In the genomic region with DNA sequence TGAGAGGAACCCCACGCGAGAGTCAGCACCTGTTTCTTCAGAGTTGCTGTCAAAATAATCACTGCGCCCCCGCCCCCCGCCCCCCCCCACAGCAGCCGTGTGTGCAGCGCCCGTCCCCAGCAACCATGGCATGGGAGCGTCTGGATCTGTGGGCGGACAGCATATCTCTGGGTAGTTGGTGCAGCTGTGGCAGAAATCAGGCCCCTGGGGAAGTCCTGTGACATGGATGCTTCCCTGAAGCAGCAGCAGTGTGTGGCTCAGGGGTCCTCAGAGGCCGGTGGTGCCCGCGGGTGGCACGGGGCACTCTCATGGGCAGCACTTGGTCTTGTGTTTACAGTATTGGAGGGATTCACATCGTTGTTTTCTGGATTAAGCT, we compare ENCODE assay signal across 14 cellular contexts. TPM values are rescaled to one million over a fixed set of nuclear protein-coding genes. Genes with fewer than 3 reads are reported as not detected.
DNase-seq lines count a peak whose midpoint lies in the region; ATAC-seq, FAIRE-seq and TF ChIP-seq lines count a peak whose summit lies in the region.
"Had no signal": no experiment of that assay in that cellular context is flagged by ENCODE, and none has a peak within 500 bp of the region (broad histone marks: within the 10 kb centered on the region; RNA-seq: fewer than 3 reads in every experiment).

No MANE protein-coding gene starts in this region.

- H2AFZ ChIP-seq in mammary epithelial cell (ENCODE audit: low read depth, low read length) (no peak overlapping the region), astrocyte (ENCODE audit: low read depth, low read length) (no peak overlapping the region)

- TF ChIP-seq CTCF in MCF 10A (IDR thresholded peaks at IDR 0.05; ENCODE audit: unreplicated experiment) (no peak), mammary epithelial cell (conservative IDR thresholded peaks at IDR 0.05 in 1 of 2, IDR thresholded peaks at IDR 0.05 in 1 of 2; ENCODE audit: extremely low read depth in 1 of 2, insufficient read depth in 1 of 2, low read depth in 1 of 2, low read length in 2 of 2) (no peak), astrocyte (IDR thresholded peaks at IDR 0.05; ENCODE audit: insufficient read depth, low read depth, low read length) (no peak), natural killer cell (IDR thresholded peaks at IDR 0.05) (no peak), tibial nerve (IDR thresholded peaks at IDR 0.05) (no peak)

- H3K4me2 ChIP-seq in mammary epithelial cell (ENCODE audit: insufficient read depth, low read depth, low read length): no peak overlapping the region
- H3K4me2 ChIP-seq in astrocyte (ENCODE audit: low read length): no peak overlapping the region

- H3K27ac ChIP-seq in mammary epithelial cell (ENCODE audit: insufficient read depth, low read depth, low read length): no peak overlapping the region
- peak overlapping the region; percentile 35 for H3K27ac ChIP-seq in astrocyte (ENCODE audit: low read depth, low read length)
- H3K27ac ChIP-seq in tibial nerve: peak overlapping the region in 3 of 4 donors; percentile 3 to 73 (median 61)

- H3K27me3 ChIP-seq in mammary epithelial cell (ENCODE audit: insufficient read depth, low read length) (no peaks in the 10 kb centered on the region), astrocyte (ENCODE audit: insufficient read depth, low read length) (no peaks in the 10 kb centered on the region), tibial nerve (no peaks in the 10 kb centered on the region)

- 61% methylated on average over 8 of the region's 15 CpGs for WGBS in mammary epithelial cell (ENCODE audit: low coverage, missing lambda C conversion rate)
- WGBS in tibial nerve, 2 donors: 50 to 52% methylated on average over 10 to 14 of the region's 15 CpGs

- dilution Hi-C loops in mammary epithelial cell (cut with HindIII; ENCODE audit: low sequenced_read_pairs): no loop called here

- H3K4me1 Mint-ChIP-seq in MCF 10A (ENCODE audit: insufficient read depth, unreplicated experiment) (peaks cover 14% of the 10 kb centered on the region), astrocyte (ENCODE audit: low read depth, unreplicated experiment) (peaks cover 14% of the 10 kb centered on the region), natural killer cell (peaks cover 7 to 13% of the 10 kb centered on the region in 2 donors)

- H4K20me1 ChIP-seq in mammary epithelial cell (ENCODE audit: insufficient read depth, low read length): no peaks in the 10 kb centered on the region
- H4K20me1 ChIP-seq in astrocyte (ENCODE audit: insufficient read depth, low read length): peaks cover 82% of the 10 kb centered on the region

- CTCF ChIA-PET in MCF 10A (lab: Yijun Ruan, JAX): no interaction called here
- CTCF ChIA-PET in mammary epithelial cell (lab: Charles Lee; ENCODE audit: low non-redundant PET): no interaction called here

- H3K4me1 ChIP-seq in mammary epithelial cell (ENCODE audit: insufficient read depth, low read length) (peaks cover 7% of the 10 kb centered on the region), astrocyte (ENCODE audit: insufficient read depth, low read length) (peaks cover 17% of the 10 kb centered on the region), tibial nerve (peaks cover 0 to 63% (median 23%) of the 10 kb centered on the region in 4 donors)
- H3K4me1 ChIP-seq: HAP-1 had no signal

- no peaks in the 10 kb centered on the region for H3K9me3 ChIP-seq in mammary epithelial cell (replicated peaks; ENCODE audit: insufficient read depth, low read length)
- H3K9me3 ChIP-seq in astrocyte (ENCODE audit: insufficient read depth, low read depth, low read length): no peaks in the 10 kb centered on the region
- H3K9me3 ChIP-seq in tibial nerve: no peaks in the 10 kb centered on the region
- H3K9me3 ChIP-seq: HAP-1 had no signal

- BruUV-seq in MCF 10A (replicated peaks; lab: Mats Ljungman, UMichigan): no TSS peak
- BruUV-seq in mammary epithelial cell (replicated peaks; lab: Mats Ljungman, UMichigan): no TSS peak

- POLR2A ChIA-PET in MCF 10A (lab: Yijun Ruan, JAX): interaction anchor here (1.4 kb wide), 1 partner anchor 19 kb away, joined by 6 read pairs; the partner anchor contains the start of genes XRCC3 and ZFYVE21

- H3K79me2 ChIP-seq in mammary epithelial cell (ENCODE audit: insufficient read depth, low read length) (peaks cover 47% of the 10 kb centered on the region), astrocyte (ENCODE audit: insufficient read depth, low read length) (peaks cover 82% of the 10 kb centered on the region)

- no peak for TF ChIP-seq POLR2A in tibial nerve (IDR thresholded peaks at IDR 0.05)

- H3K4me3 ChIP-seq in mammary epithelial cell (replicated peaks in 1 of 3; ENCODE audit: insufficient read depth in 1 of 3, low read depth in 2 of 3, low read length in 3 of 3) (no peak overlapping the region), astrocyte (ENCODE audit: insufficient read depth, low read depth, low read length) (no peak overlapping the region), tibial nerve (no peak overlapping the region)
- H3K4me3 ChIP-seq: HAP-1 had no signal

- ATAC-seq in natural killer cell: no peak
- no peak for ATAC-seq in GM19328 (IDR thresholded peaks at IDR 0.05; ENCODE audit: unreplicated experiment)
- ATAC-seq: left lobe of liver had no signal

- H3K9me3 Mint-ChIP-seq in MCF 10A (ENCODE audit: unreplicated experiment) (no peaks in the 10 kb centered on the region), astrocyte (ENCODE audit: unreplicated experiment) (no peaks in the 10 kb centered on the region), natural killer cell (no peaks in the 10 kb centered on the region)

- peaks cover 3% of the 10 kb centered on the region for H3K36me3 ChIP-seq in mammary epithelial cell (ENCODE audit: insufficient read depth, low read length)
- peaks cover 23% of the 10 kb centered on the region for H3K36me3 ChIP-seq in astrocyte (ENCODE audit: insufficient read depth, low read length)
- peaks cover 4 to 79% (median 7%) of the 10 kb centered on the region in 3 donors for H3K36me3 ChIP-seq in tibial nerve

- no peak overlapping the region for H3K9ac ChIP-seq in mammary epithelial cell (ENCODE audit: insufficient read depth, low read length)
- no peak overlapping the region for H3K9ac ChIP-seq in astrocyte (ENCODE audit: low read length)

- TF ChIP-seq EP300 in tibial nerve (IDR thresholded peaks at IDR 0.05): no peak

- in situ Hi-C loops in mammary epithelial cell (cut with MboI; ENCODE audit: low sequenced_read_pairs in 2 of 2): no loop called here

- DNase-seq in MCF 10A (ENCODE audit: unreplicated experiment) (no peak), mammary epithelial cell (no peak), astrocyte (ENCODE audit: low read depth) (no peak), natural killer cell (no peak), tibial nerve (ENCODE audit: low spot score in 2 of 2) (no peak)
- no peak for DNase-seq in activated T-cell treated with anti-CD3 and anti-CD28 coated beads, Interleukin-2, amount 50 U/mL, for 1 hour
- DNase-seq in activated naive CD4-positive, alpha-beta T cell treated with Interleukin-2 at 50 U/mL for 16 hours: no peak
- DNase-seq: C1 segment of cervical spinal cord; central memory CD4-positive, alpha-beta T cell; NCI-H526 treated with DMSO at 0.1 percent for 48 hours; T-helper 2 cell had no signal

- H3K36me3 Mint-ChIP-seq in MCF 10A (ENCODE audit: insufficient read depth, unreplicated experiment): peaks cover 56% of the 10 kb centered on the region
- H3K36me3 Mint-ChIP-seq in astrocyte (ENCODE audit: low read depth, unreplicated experiment): peaks cover under 1% of the 10 kb centered on the region
- H3K36me3 Mint-ChIP-seq in natural killer cell: no peaks in the 10 kb centered on the region

- FAIRE-seq in astrocyte (lab: Jason Lieb, UNC): no peak

- H3K27ac Mint-ChIP-seq in MCF 10A (ENCODE audit: low read depth, unreplicated experiment): peak overlapping the region; percentile 39
- H3K27ac Mint-ChIP-seq in astrocyte (ENCODE audit: unreplicated experiment): peak overlapping the region; percentile 14
- peak overlapping the region; percentile 21 to 35 for H3K27ac Mint-ChIP-seq in natural killer cell

- H3K27me3 Mint-ChIP-seq in MCF 10A (ENCODE audit: insufficient read depth, unreplicated experiment) (no peaks in the 10 kb centered on the region), astrocyte (ENCODE audit: low read depth, unreplicated experiment) (no peaks in the 10 kb centered on the region), natural killer cell (ENCODE audit: low read depth in 2 of 2) (no peaks in the 10 kb centered on the region)

- intact Hi-C loops in MCF 10A (cut with micrococcal nuclease): no loop called here
- intact Hi-C loops in mammary epithelial cell (cut with micrococcal nuclease): no loop called here
- intact Hi-C loops in natural killer cell (cut with micrococcal nuclease): no loop called here

- H3K4me3 Mint-ChIP-seq in MCF 10A (ENCODE audit: unreplicated experiment) (no peak overlapping the region), astrocyte (ENCODE audit: unreplicated experiment) (no peak overlapping the region), natural killer cell (no peak overlapping the region)

RNA-seq across cellular contexts. Expression of gene XRCC3, which starts 19.2 kb away (rescaled TPM):
- total RNA-seq in MCF 10A (2022) (9.4 and 17.5 TPM in 2 replicates), mammary epithelial cell (10 to 100 TPM in 1 of 2 donors, 1 to 10 TPM in 1; 5.2 to 35.4 TPM), astrocyte (2.3 and 5.2 TPM in 2 replicates), natural killer cell (10 to 100 TPM; 11.6 to 12.8 (median 12.7) TPM), tibial nerve (10 to 100 TPM in 1 of 4 donors, 1 to 10 TPM in 3; 4.0 to 10.7 (median 6.2) TPM)
- polyA plus RNA-seq in mammary epithelial cell: 23.4 TPM
- 43.1 TPM for polyA minus RNA-seq in mammary epithelial cell

RNA-seq across cellular contexts. Expression of gene ZFYVE21, which starts 19.6 kb away (rescaled TPM):
- total RNA-seq in MCF 10A (2022) (28.6 and 35.5 TPM in 2 replicates), mammary epithelial cell (10 to 100 TPM; 64.2 to 65.7 TPM), astrocyte (41.7 and 42.0 TPM in 2 replicates), natural killer cell (10 to 100 TPM in 1 of 3 donors, 1 to 10 TPM in 2; 5.9 to 10.7 (median 8.5) TPM), tibial nerve (100 to 1,000 TPM; 151 to 308 (median 224) TPM)
- 156 TPM for polyA plus RNA-seq in mammary epithelial cell
- 43.7 TPM for polyA minus RNA-seq in mammary epithelial cell
